Comparison of ENCODE assay signal across 9 cellular contexts in genomic region chr7:142375710-142376313, GRCh38.
DNase-seq lines count a peak whose midpoint lies in the region; ATAC-seq and TF ChIP-seq lines count a peak whose summit lies in the region.
"Had no signal": no experiment of that assay in that cellular context is flagged by ENCODE, and none has a peak within 500 bp of the region (broad histone marks: within the 10 kb centered on the region; RNA-seq: fewer than 3 reads in every experiment).

No MANE protein-coding gene starts in this region.

- no peaks in the 10 kb centered on the region for H3K27me3 ChIP-seq in A673 (replicated peaks; ENCODE audit: insufficient read depth, low read depth, low read length, poor library complexity)

- 0 out of 2 replicates have a peak, but pooled peaks have one; percentile 19 for TF ChIP-seq CTCF in A673 (conservative IDR thresholded peaks at IDR 0.05; ENCODE audit: low read depth, low read length)
- peak; percentile 21 for TF ChIP-seq CTCF in glutamatergic neuron (IDR thresholded peaks at IDR 0.05; ENCODE audit: partially characterized antibody, unreplicated experiment)
- TF ChIP-seq CTCF in GM20000 (IDR thresholded peaks at IDR 0.05; ENCODE audit: extremely low read depth, missing control alignments): no peak

- intact Hi-C loops in A673 (cut with micrococcal nuclease; ENCODE audit: unreplicated experiment): no loop called here

- H3K9me3 ChIP-seq in A673 (ENCODE audit: low read depth, low read length, poor library complexity, severe bottlenecking): no peaks in the 10 kb centered on the region

- BruUV-seq in A673 (replicated peaks; lab: Mats Ljungman, UMichigan): no TSS peak

- POLR2A ChIA-PET in A673 (lab: Charles Lee; ENCODE audit: low non-redundant PET): no interaction called here

- peaks cover 9% of the 10 kb centered on the region for H3K27me3 Mint-ChIP-seq in glutamatergic neuron (ENCODE audit: unreplicated experiment)

- no peak overlapping the region for H3K4me3 Mint-ChIP-seq in glutamatergic neuron (ENCODE audit: unreplicated experiment)

- H3K27ac Mint-ChIP-seq in glutamatergic neuron (ENCODE audit: unreplicated experiment): peak overlapping the region; percentile 4

- peak; percentile 66 for ATAC-seq in GM19395 (IDR thresholded peaks at IDR 0.05; ENCODE audit: unreplicated experiment)
- ATAC-seq in HG02885 (IDR thresholded peaks at IDR 0.05; ENCODE audit: poor library complexity, unreplicated experiment): no peak
- ATAC-seq in GM18868 (IDR thresholded peaks at IDR 0.05; ENCODE audit: unreplicated experiment): no peak

- no peaks in the 10 kb centered on the region for H3K36me3 ChIP-seq in A673 (ENCODE audit: insufficient read depth, low read length, poor library complexity, severe bottlenecking)

- no peak overlapping the region for H3K4me3 ChIP-seq in A673 (ENCODE audit: low read depth, low read length, poor library complexity, severe bottlenecking)

- no peaks in the 10 kb centered on the region for H3K36me3 Mint-ChIP-seq in glutamatergic neuron (ENCODE audit: unreplicated experiment)

- no peak for DNase-seq in A673 (ENCODE audit: low spot score)
- peak; percentile 56 for DNase-seq in SKM-1 treated with dmso at 0.1 percent for 144 hours (lab: John Stamatoyannopoulos, UW; ENCODE audit: unreplicated experiment)
- peak; percentile 74 for DNase-seq in glutamatergic neuron
- DNase-seq in NCI-H446 treated with DMSO at 0.1 percent for 48 hours (lab: John Stamatoyannopoulos, UW): no peak
- DNase-seq in GM20000 (ENCODE audit: low spot score): no peak
- DNase-seq: activated effector memory CD4-positive, alpha-beta T cell treated with Interleukin-2 at 50 U/mL for 16 hours had no signal

- peaks cover 18% of the 10 kb centered on the region for H3K9me3 Mint-ChIP-seq in glutamatergic neuron (ENCODE audit: unreplicated experiment)

- no peak overlapping the region for H3K27ac ChIP-seq in A673 (ENCODE audit: low read depth, low read length, poor library complexity, severe bottlenecking)

- H3K4me1 Mint-ChIP-seq in glutamatergic neuron (ENCODE audit: low read depth, unreplicated experiment): peaks cover 45% of the 10 kb centered on the region

- CTCF ChIA-PET in A673 (lab: Charles Lee): interaction anchor here (0.9 kb wide), 1 partner anchor 407 kb away, joined by 8 read pairs; no protein-coding TSS in a partner anchor

- H3K4me1 ChIP-seq in A673 (ENCODE audit: insufficient read depth, low read length, poor library complexity, severe bottlenecking): no peaks in the 10 kb centered on the region

Comparison
In these comparisons a context has a peak if more than half of its experiments do, and no peak if none do; other contexts are left out.
1. DNase-seq: peak in SKM-1 treated with dmso at 0.1 percent for 144 hours (single experiment) and glutamatergic neuron (single experiment); none in A673 (single experiment), NCI-H446 treated with DMSO at 0.1 percent for 48 hours (single experiment) and GM20000 (single experiment).